8 cellular contexts compared by ENCODE assay signal in the genomic region with DNA sequence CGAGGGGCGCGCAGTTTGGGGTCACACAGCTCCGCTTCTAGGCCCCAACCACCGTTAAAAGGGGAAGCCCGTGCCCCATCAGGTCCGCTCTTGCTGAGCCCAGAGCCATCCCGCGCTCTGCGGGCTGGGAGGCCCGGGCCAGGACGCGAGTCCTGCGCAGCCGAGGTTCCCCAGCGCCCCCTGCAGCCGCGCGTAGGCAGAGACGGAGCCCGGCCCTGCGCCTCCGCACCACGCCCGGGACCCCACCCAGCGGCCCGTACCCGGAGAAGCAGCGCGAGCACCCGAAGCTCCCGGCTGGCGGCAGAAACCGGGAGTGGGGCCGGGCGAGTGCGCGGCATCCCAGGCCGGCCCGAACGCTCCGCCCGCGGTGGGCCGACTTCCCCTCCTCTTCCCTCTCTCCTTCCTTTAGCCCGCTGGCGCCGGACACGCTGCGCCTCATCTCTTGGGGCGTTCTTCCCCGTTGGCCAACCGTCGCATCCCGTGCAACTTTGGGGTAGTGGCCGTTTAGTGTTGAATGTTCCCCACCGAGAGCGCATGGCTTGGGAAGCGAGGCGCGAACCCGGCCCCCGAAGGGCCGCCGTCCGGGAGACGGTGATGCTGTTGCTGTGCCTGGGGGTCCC. TPM values are rescaled to one million over a fixed set of nuclear protein-coding genes. Genes with fewer than 3 reads are reported as not detected.
A peak's percentile ranks its signal among the peaks of the same experiment; 100 is the strongest.
DNase-seq lines count a peak whose midpoint lies in the region; ATAC-seq lines count a peak whose summit lies in the region.

Gene ITGA4, plus strand, starts transcription at position 266 of the 620 bp plus-strand sequence. Its CDS starts 269 bp downstream, at position 535.

- peak; percentile 75 for DNase-seq in NCI-H2171 treated with DMSO at 0.1 percent for 48 hours (lab: John Stamatoyannopoulos, UW)
- DNase-seq in activated CD4-positive, alpha-beta T cell treated with anti-CD3 and anti-CD28 coated beads, Interleukin-2, amount 50 U/mL, for 24 hours (ENCODE audit: low read depth in 1 of 2, low spot score in 1 of 2), result peak; percentile 63 to 75
- peak; percentile 77 for DNase-seq in mesendoderm
- DNase-seq in stimulated activated CD8-positive, alpha-beta memory T cell treated with anti-CD3 and anti-CD28 coated beads, Interleukin-15, amount 100 ng/mL, for 48 hours (ENCODE audit: low read depth in 2 of 2), result peak; percentile 81 to 85
- no peak for DNase-seq in superior temporal gyrus (ENCODE audit: extremely low spot score)

- H3K79me2 ChIP-seq in mesendoderm (ENCODE audit: control insufficient read depth, insufficient read depth, low read length), result no peaks in the 10 kb centered on the region

- H3K4me3 ChIP-seq in ectodermal cell (ENCODE audit: insufficient read depth, low read depth, low read length), result peak within 1 kb of the TSS; percentile 69
- H3K4me3 ChIP-seq in mesendoderm (ENCODE audit: low read length), result peak within 1 kb of the TSS; percentile 60

- H3K9ac ChIP-seq in mesendoderm (ENCODE audit: low read length), result peak within 1 kb of the TSS; percentile 71

- whole genome bisulfite sequencing in ectodermal cell, 2 experiments, result 1% methylated on average over 67 of the region's 67 CpGs
- WGBS in mesendoderm (ENCODE audit: extremely low coverage, insufficient coverage, low lambda C conversion rate), result no CpG with 5 or more reads among the region's 67 CpGs

- peak within 1 kb of the TSS; percentile 97 for H3K4me2 ChIP-seq in mesendoderm (ENCODE audit: low read length)

- no peaks in the 10 kb centered on the region for H3K36me3 ChIP-seq in ectodermal cell (ENCODE audit: control insufficient read depth, insufficient read depth, low read length)
- no peaks in the 10 kb centered on the region for H3K36me3 ChIP-seq in mesendoderm (ENCODE audit: control insufficient read depth, insufficient read depth, low read length)

- H3K23ac ChIP-seq in mesendoderm (ENCODE audit: low read length), result peak within 1 kb of the TSS; percentile 45

- peak within 1 kb of the TSS; percentile 89 for H3K56ac ChIP-seq in mesendoderm (ENCODE audit: low read length)

- H3K27me3 ChIP-seq in ectodermal cell (ENCODE audit: control insufficient read depth, insufficient read depth, low read length, poor library complexity, severe bottlenecking) (peaks cover 53% of the 10 kb centered on the region), mesendoderm (ENCODE audit: insufficient read depth, low read length, poor library complexity) (peaks cover 13% of the 10 kb centered on the region)

- no peak within 1 kb of the TSS for H4K5ac ChIP-seq in mesendoderm (ENCODE audit: low read length)

- H3K79me1 ChIP-seq in mesendoderm (ENCODE audit: low read length), result no peaks in the 10 kb centered on the region

- H3K9me3 ChIP-seq in ectodermal cell (ENCODE audit: control insufficient read depth, low read length), result no peaks in the 10 kb centered on the region

- H2BK120ac ChIP-seq in mesendoderm (ENCODE audit: low read depth, low read length), result no peak within 1 kb of the TSS

- no peak within 1 kb of the TSS for H3K18ac ChIP-seq in mesendoderm (ENCODE audit: low read length)

- no peak within 1 kb of the TSS for H2BK15ac ChIP-seq in mesendoderm (replicated peaks; ENCODE audit: low read depth)

- H4K8ac ChIP-seq in mesendoderm (ENCODE audit: low read depth, low read length), result no peak within 1 kb of the TSS

- no peak within 1 kb of the TSS for H3K4ac ChIP-seq in mesendoderm (ENCODE audit: low read depth, low read length)

- H2BK5ac ChIP-seq in mesendoderm (ENCODE audit: low read length), result no peak within 1 kb of the TSS

- no peak within 1 kb of the TSS for H2AK5ac ChIP-seq in mesendoderm (ENCODE audit: low read length)

- ATAC-seq in GM18498 (IDR thresholded peaks at IDR 0.05; ENCODE audit: unreplicated experiment) (peak; percentile 81), HG02678 (IDR thresholded peaks at IDR 0.05; ENCODE audit: unreplicated experiment) (peak; percentile 76)

- H3K4me1 ChIP-seq in ectodermal cell (ENCODE audit: control insufficient read depth, insufficient read depth, low read length) (no peaks in the 10 kb centered on the region), mesendoderm (ENCODE audit: control insufficient read depth, low read depth, low read length) (peaks cover 3% of the 10 kb centered on the region)

- no peak within 1 kb of the TSS for H3K27ac ChIP-seq in ectodermal cell (ENCODE audit: insufficient read depth, low read depth, low read length, poor library complexity, severe bottlenecking)
- H3K27ac ChIP-seq in mesendoderm (ENCODE audit: low read depth, low read length), result no peak within 1 kb of the TSS

RNA-seq across cellular contexts. Expression of gene ITGA4, which starts in this region (rescaled TPM):
- polyA plus RNA-seq in ectodermal cell (2013, experiment 1 of 4), result 4.3 TPM
- polyA plus RNA-seq in ectodermal cell (2013, experiment 2 of 4), result 6.0 TPM
- polyA plus RNA-seq in ectodermal cell (2013, experiment 3 of 4), result 4.6 TPM
- polyA plus RNA-seq in ectodermal cell (2013, experiment 4 of 4), result 5.6 TPM
- 0.70 TPM for polyA plus RNA-seq in mesendoderm (2013, experiment 1 of 2)
- polyA plus RNA-seq in mesendoderm (2013, experiment 2 of 2), result 0.78 TPM
